ENCODE assay signal across 1 cellular context in the genomic region with DNA sequence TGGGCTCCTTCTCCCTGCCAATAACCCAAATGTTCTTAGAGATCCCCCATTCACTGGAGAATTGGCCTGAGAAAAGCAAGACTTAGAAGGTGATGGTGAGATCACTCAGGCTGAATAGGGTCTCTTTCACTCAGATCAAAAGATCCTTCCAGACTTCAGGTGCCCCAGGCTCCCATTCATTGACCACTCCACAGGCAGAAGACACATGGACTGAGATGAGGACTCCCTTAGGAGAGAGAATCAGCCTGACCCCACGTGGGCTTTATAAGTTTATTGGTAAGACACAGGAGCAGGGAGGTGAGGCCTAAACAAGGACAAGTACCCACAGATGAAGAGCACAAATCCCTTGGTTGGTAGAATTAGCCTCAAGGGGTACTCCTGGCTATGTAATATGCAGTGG.
TF ChIP-seq lines count a peak whose summit lies in the region.

No MANE protein-coding gene starts in this region.

TF ChIP-seq in K562, 482 proteins besides CTCF, POLR2A, EP300 and RAD21:
- TF ChIP-seq, protein P1, sequence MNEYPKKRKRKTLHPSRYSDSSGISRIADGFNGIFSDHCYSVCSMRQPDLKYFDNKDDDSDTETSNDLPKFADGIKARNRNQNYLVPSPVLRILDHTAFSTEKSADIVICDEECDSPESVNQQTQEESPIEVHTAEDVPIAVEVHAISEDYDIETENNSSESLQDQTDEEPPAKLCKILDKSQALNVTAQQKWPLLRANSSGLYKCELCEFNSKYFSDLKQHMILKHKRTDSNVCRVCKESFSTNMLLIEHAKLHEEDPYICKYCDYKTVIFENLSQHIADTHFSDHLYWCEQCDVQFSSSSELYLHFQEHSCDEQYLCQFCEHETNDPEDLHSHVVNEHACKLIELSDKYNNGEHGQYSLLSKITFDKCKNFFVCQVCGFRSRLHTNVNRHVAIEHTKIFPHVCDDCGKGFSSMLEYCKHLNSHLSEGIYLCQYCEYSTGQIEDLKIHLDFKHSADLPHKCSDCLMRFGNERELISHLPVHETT (CRISPR knock-in tag; conservative IDR thresholded peaks at IDR 0.05 in 1 of 2, IDR thresholded peaks at IDR 0.05 in 1 of 2): no peak
- TF ChIP-seq ZNF584 (CRISPR knock-in tag; IDR thresholded peaks at IDR 0.05; ENCODE audit: low read depth): peak; percentile 52; the same call in 1 of the 2 replicates
